Comparison of ENCODE assay signal across 8 cellular contexts in the genomic region with DNA sequence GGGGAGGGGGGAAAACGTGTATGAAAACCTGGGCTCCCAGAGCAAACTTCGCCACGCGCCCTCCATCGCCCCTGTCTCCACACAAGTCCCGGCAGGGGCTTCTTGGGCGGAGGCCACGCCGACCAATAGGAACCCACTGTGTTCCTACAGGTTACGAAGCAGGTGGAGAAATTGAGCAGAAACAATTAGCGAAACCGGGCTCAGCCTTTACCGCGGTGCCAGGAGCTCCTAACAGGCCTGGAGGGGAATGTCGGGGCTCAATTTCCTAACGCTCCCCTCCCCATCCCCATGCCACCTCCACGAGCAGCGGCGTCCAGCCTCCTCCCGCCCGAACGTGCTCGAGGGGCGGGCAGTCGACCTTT. TPM values are rescaled to one million over a fixed set of nuclear protein-coding genes. Genes with fewer than 3 reads are reported as not detected.
DNase-seq lines count a peak whose midpoint lies in the region; ATAC-seq lines count a peak whose summit lies in the region.

No MANE protein-coding gene starts in this region.

- peaks cover 38% of the 10 kb centered on the region for H3K4me1 Mint-ChIP-seq in stimulated activated naive CD8-positive, alpha-beta T cell treated with anti-CD3 and anti-CD28 coated beads, Interleukin-15, amount 100 ng/mL, for 72 hours

- no peak overlapping the region for H3K27ac Mint-ChIP-seq in stimulated activated naive CD8-positive, alpha-beta T cell treated with anti-CD3 and anti-CD28 coated beads, Interleukin-15, amount 100 ng/mL, for 72 hours

- H3K4me3 Mint-ChIP-seq in stimulated activated naive CD8-positive, alpha-beta T cell treated with anti-CD3 and anti-CD28 coated beads, Interleukin-15, amount 100 ng/mL, for 72 hours, result peak overlapping the region; percentile 30 to 95

- peaks cover 80% of the 10 kb centered on the region for H3K27me3 Mint-ChIP-seq in stimulated activated naive CD8-positive, alpha-beta T cell treated with anti-CD3 and anti-CD28 coated beads, Interleukin-15, amount 100 ng/mL, for 72 hours

- DNase-seq in DMS53 (lab: John Stamatoyannopoulos, UW) (peak; percentile 71), DMS53 treated with DMSO at 0.1 percent for 48 hours (lab: John Stamatoyannopoulos, UW; ENCODE audit: unreplicated experiment) (no peak), SK-N-DZ (ENCODE audit: low spot score) (peak; percentile 2), iPS-NIHi7 (ENCODE audit: extremely low spot score) (peak; percentile 37), midbrain (lab: John Stamatoyannopoulos, UW) (no peak)
- DNase-seq in stimulated activated naive CD8-positive, alpha-beta T cell treated with anti-CD3 and anti-CD28 coated beads, Interleukin-15, amount 100 ng/mL, for 72 hours, result no peak

- H3K9me3 Mint-ChIP-seq in stimulated activated naive CD8-positive, alpha-beta T cell treated with anti-CD3 and anti-CD28 coated beads, Interleukin-15, amount 100 ng/mL, for 72 hours, result no peaks in the 10 kb centered on the region

- no peak for ATAC-seq in stimulated activated naive CD8-positive, alpha-beta T cell treated with anti-CD3 and anti-CD28 coated beads, Interleukin-15, amount 100 ng/mL, for 72 hours
- ATAC-seq in HG03159 (IDR thresholded peaks at IDR 0.05; ENCODE audit: unreplicated experiment) (no peak), GM18873 (IDR thresholded peaks at IDR 0.05; ENCODE audit: low FRiP score, unreplicated experiment) (no peak)

RNA-seq across cellular contexts. Expression of gene KIT, which starts 0.6 kb away (rescaled TPM):
- polyA plus RNA-seq in SK-N-DZ (2014; cell fraction: cytosol; rRNA removed), result 1.9 and 2.1 TPM in 2 replicates
- 2.3 and 3.7 TPM in 2 replicates for polyA plus RNA-seq in SK-N-DZ (2014; cell fraction: nucleus; rRNA removed)

Comparison
In these comparisons a context has a peak if more than half of its experiments do, and no peak if none do; other contexts are left out.
1. DNase-seq: peak in DMS53 (single experiment), SK-N-DZ (single experiment) and iPS-NIHi7 (single experiment); none in DMS53 treated with DMSO at 0.1 percent for 48 hours (single experiment), stimulated activated naive CD8-positive, alpha-beta T cell treated with anti-CD3 and anti-CD28 coated beads, Interleukin-15, amount 100 ng/mL, for 72 hours (0 of 2) and midbrain (single experiment).